In the genomic region with DNA sequence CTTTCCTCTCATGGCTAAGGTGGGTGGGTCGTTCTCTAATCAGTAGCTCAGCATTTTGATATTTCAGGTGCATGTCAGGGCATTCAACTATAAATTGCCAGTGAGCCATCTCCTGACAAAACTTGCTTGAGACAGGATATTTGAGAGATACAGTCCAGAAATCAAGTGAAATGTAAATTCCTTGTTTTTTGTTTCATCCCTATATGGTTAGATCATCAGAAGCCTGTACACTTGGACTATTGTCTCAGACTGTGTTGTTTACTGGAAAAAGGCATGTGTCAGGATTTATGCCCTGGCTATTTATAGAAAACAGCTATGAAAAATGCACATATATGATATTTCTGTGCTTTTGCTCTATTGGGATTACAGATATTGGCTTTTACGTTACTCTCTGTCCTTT, we compare ENCODE assay signal across 23 cellular contexts. TPM values are rescaled to one million over a fixed set of nuclear protein-coding genes. Genes with fewer than 3 reads are reported as not detected.
DNase-seq lines count a peak whose midpoint lies in the region; ATAC-seq and TF ChIP-seq lines count a peak whose summit lies in the region.
"Had no signal": no experiment of that assay in that cellular context is flagged by ENCODE, and none has a peak within 500 bp of the region (broad histone marks: within the 10 kb centered on the region; RNA-seq: fewer than 3 reads in every experiment).

No MANE protein-coding gene starts in this region.

- H4K20me1 ChIP-seq in GM23338 (replicated peaks; ENCODE audit: insufficient read depth) (no peaks in the 10 kb centered on the region), osteoblast (ENCODE audit: insufficient read depth, low read length) (no peaks in the 10 kb centered on the region)
- H4K20me1 ChIP-seq: BLaER1 treated with 17β-estradiol and CSF1 and Interleukin-3, amounts not matched to agents 10 nM and 100 nM had no signal

- no peak overlapping the region for H3K27ac ChIP-seq in GM23338 (ENCODE audit: low read depth)
- H3K27ac ChIP-seq in SK-N-MC = 0 out of 2 replicates have a peak overlapping the region, but pooled peaks have one; percentile 7
- no peak overlapping the region for H3K27ac ChIP-seq in osteoblast (ENCODE audit: low read depth, low read length)
- H3K27ac ChIP-seq: A549; BLaER1 treated with 17β-estradiol and CSF1 and Interleukin-3, amounts not matched to agents 10 nM and 100 nM had no signal

- H3F3A ChIP-seq in GM23338 (replicated peaks; ENCODE audit: low read depth) = no peaks in the 10 kb centered on the region

- peaks cover 3% of the 10 kb centered on the region; the same call in 2 of the 3 replicates for H3K36me3 Mint-ChIP-seq in GM23338 (ENCODE audit: low read depth)
- H3K36me3 Mint-ChIP-seq: CD8-positive, alpha-beta memory T cell had no signal

- H3K9me2 ChIP-seq in GM23338 (ENCODE audit: insufficient read depth) = peaks cover 10% of the 10 kb centered on the region

- H3K9me3 ChIP-seq in SK-N-MC (ENCODE audit: low read depth, low read length) (no peaks in the 10 kb centered on the region), osteoblast (ENCODE audit: low read depth, low read length) (no peaks in the 10 kb centered on the region)
- H3K9me3 ChIP-seq: A549; BE2C; BLaER1 treated with 17β-estradiol and CSF1 and Interleukin-3, amounts not matched to agents 10 nM and 100 nM had no signal

- H3K4me3 ChIP-seq in GM23338 = no peak overlapping the region
- H3K4me3 ChIP-seq in SK-N-MC = no peak overlapping the region
- H3K4me3 ChIP-seq in fibroblast of pulmonary artery (replicated peaks; ENCODE audit: low read depth, low read length) = no peak overlapping the region
- H3K4me3 ChIP-seq in osteoblast (ENCODE audit: insufficient read depth, low read length) = no peak overlapping the region
- H3K4me3 ChIP-seq: A549; BLaER1 treated with 17β-estradiol and CSF1 and Interleukin-3, amounts not matched to agents 10 nM and 100 nM; GM12878 had no signal

- H3K27ac Mint-ChIP-seq in GM23338 = no peak overlapping the region
- H3K27ac Mint-ChIP-seq: CD4-positive, alpha-beta T cell; CD8-positive, alpha-beta memory T cell; H9 had no signal

- H3K36me3 ChIP-seq in GM23338 (ENCODE audit: insufficient read depth) (no peaks in the 10 kb centered on the region), SK-N-MC (ENCODE audit: insufficient read depth, low read length) (no peaks in the 10 kb centered on the region), osteoblast (ENCODE audit: insufficient read depth, low read length) (no peaks in the 10 kb centered on the region)
- H3K36me3 ChIP-seq: BE2C; BLaER1 treated with 17β-estradiol and CSF1 and Interleukin-3, amounts not matched to agents 10 nM and 100 nM had no signal

- H3K9me3 Mint-ChIP-seq in GM23338 = peaks cover 4% of the 10 kb centered on the region; the same call in 1 of the 3 replicates
- H3K9me3 Mint-ChIP-seq: CD14-positive monocyte; CD4-positive, alpha-beta T cell had no signal

- H3K27me3 Mint-ChIP-seq in GM23338 (ENCODE audit: insufficient read depth, low read depth, poor library complexity) = peaks cover 4% of the 10 kb centered on the region

- ATAC-seq in GM23338 (no peak), HG02973 (IDR thresholded peaks at IDR 0.05; ENCODE audit: unreplicated experiment) (no peak)
- ATAC-seq: A549, GM12878, HCT116 had no signal

- intact Hi-C loops in posterior vena cava (cut with DNase I) = no loop called here

- H3K9ac ChIP-seq in SK-N-MC (ENCODE audit: insufficient read length) = no peak overlapping the region
- H3K9ac ChIP-seq: BLaER1 treated with 17β-estradiol and CSF1 and Interleukin-3, amounts not matched to agents 10 nM and 100 nM had no signal

- no peaks in the 10 kb centered on the region for H3K27me3 ChIP-seq in GM23338 (ENCODE audit: insufficient read depth)
- no peaks in the 10 kb centered on the region for H3K27me3 ChIP-seq in osteoblast (ENCODE audit: insufficient read depth, low read length)
- H3K27me3 ChIP-seq: BE2C; BLaER1 treated with 17β-estradiol and CSF1 and Interleukin-3, amounts not matched to agents 10 nM and 100 nM had no signal

- no peak for DNase-seq in GM23338 (ENCODE audit: low spot score)
- no peak for DNase-seq in SK-N-MC (ENCODE audit: low read depth, low spot score)
- peak; percentile 11 for DNase-seq in fibroblast of pulmonary artery (ENCODE audit: low read depth)
- DNase-seq in osteoblast (ENCODE audit: insufficient read length, low spot score, missing footprints) = peak; percentile 54
- no peak for DNase-seq in posterior vena cava (ENCODE audit: low spot score)
- DNase-seq in glomerular visceral epithelial cell (ENCODE audit: extremely low spot score) = no peak
- DNase-seq: 8988T; ACHN; AML-193; BE2C; CD4-positive, alpha-beta T cell; CD8-positive, alpha-beta memory T cell; DMS 273 treated with DMSO at 0.1 percent for 48 hours; DMS79; EL; GDM1; H9 had no signal

- H3K79me2 ChIP-seq in GM23338 (replicated peaks; ENCODE audit: insufficient read depth) = no peaks in the 10 kb centered on the region
- no peaks in the 10 kb centered on the region for H3K79me2 ChIP-seq in osteoblast (ENCODE audit: insufficient read depth, low read length)

- H3K4me1 ChIP-seq in GM23338 (ENCODE audit: insufficient read depth) (no peaks in the 10 kb centered on the region), osteoblast (ENCODE audit: insufficient read depth, low read length) (peaks cover 21% of the 10 kb centered on the region)
- H3K4me1 ChIP-seq: BE2C had no signal

- H3K4me2 ChIP-seq in GM23338 (no peak overlapping the region), osteoblast (ENCODE audit: insufficient read depth, low read length) (no peak overlapping the region)
- H3K4me2 ChIP-seq: A549; BLaER1 treated with 17β-estradiol and CSF1 and Interleukin-3, amounts not matched to agents 10 nM and 100 nM had no signal

- H3K4me1 Mint-ChIP-seq in GM23338 = no peaks in the 10 kb centered on the region
- H3K4me1 Mint-ChIP-seq: H9 had no signal

- H2AFZ ChIP-seq in GM23338 = peak overlapping the region; percentile 47; the same call in 1 of the 2 replicates
- H2AFZ ChIP-seq in osteoblast (ENCODE audit: low read length) = no peak overlapping the region

- no peak overlapping the region for H3K4me3 Mint-ChIP-seq in GM23338
- H3K4me3 Mint-ChIP-seq: CD14-positive monocyte; CD4-positive, alpha-beta T cell; CD8-positive, alpha-beta memory T cell; H9 had no signal

- TF ChIP-seq CTCF in GM23338 (conservative IDR thresholded peaks at IDR 0.05; ENCODE audit: low read depth in 2 of 2) (no peak), fibroblast of pulmonary artery (IDR thresholded peaks at IDR 0.05; ENCODE audit: low read length, missing control alignments) (no peak), osteoblast (IDR thresholded peaks at IDR 0.05; ENCODE audit: extremely low read depth, low read depth, low read length) (no peak)

TF ChIP-seq in GM23338, 12 proteins besides CTCF, POLR2A, EP300 and RAD21:
- TF ChIP-seq EZH2phosphoT487 (IDR thresholded peaks at IDR 0.05; ENCODE audit: unreplicated experiment) (no peak), ZNF331 (CRISPR knock-in tag; IDR thresholded peaks at IDR 0.05; ENCODE audit: low read depth) (no peak)
TF ChIP-seq in GM23338: peak in this region for 0.

RNA-seq across cellular contexts. Expression of a gene that starts 44.1 kb away (rescaled TPM):
- total RNA-seq in GM23338 (2014; rRNA removed; shearing (Covaris generic)) = not detected in 2 replicates
- not detected in 2 replicates for polyA plus RNA-seq in GM23338 (2016; fragmentation: Nextera tagmentation; extraction: Ambion mirVana)
- total RNA-seq in osteoblast = 0.36 TPM in 1 of 2 replicates, not detected in the other
- total RNA-seq in posterior vena cava = not detected
- total RNA-seq: CD4-positive, alpha-beta T cell; CD8-positive, alpha-beta memory T cell had no signal
- polyA plus RNA-seq: CD8-positive, alpha-beta memory T cell had no signal

Comparison
In these comparisons a context has a peak if more than half of its experiments do, and no peak if none do; other contexts are left out.
1. DNase-seq: peak in fibroblast of pulmonary artery (single experiment) and osteoblast (single experiment); none in GM23338 (single experiment), SK-N-MC (single experiment), posterior vena cava (single experiment) and glomerular visceral epithelial cell (single experiment).